Comparison of ENCODE assay signal across 9 cellular contexts in genomic region chr10:84177541-84178386, GRCh38. TPM values are rescaled to one million over a fixed set of nuclear protein-coding genes. Genes with fewer than 3 reads are reported as not detected.
DNase-seq lines count a peak whose midpoint lies in the region; ATAC-seq lines count a peak whose summit lies in the region.
"Had no signal": no experiment of that assay in that cellular context is flagged by ENCODE, and none has a peak within 500 bp of the region (broad histone marks: within the 10 kb centered on the region; RNA-seq: fewer than 3 reads in every experiment).

No MANE protein-coding gene starts in this region.

- H4K8ac ChIP-seq in mesendoderm (ENCODE audit: low read depth, low read length), result no peak overlapping the region

- no peak overlapping the region for H4K5ac ChIP-seq in mesendoderm (ENCODE audit: low read length)

- H2AK5ac ChIP-seq in mesendoderm (ENCODE audit: low read length), result no peak overlapping the region

- no peaks in the 10 kb centered on the region for H3K27me3 ChIP-seq in mesendoderm (ENCODE audit: insufficient read depth, low read length, poor library complexity)

- no peaks in the 10 kb centered on the region for H3K79me1 ChIP-seq in mesendoderm (ENCODE audit: low read length)

- H3K4me3 ChIP-seq in skin epidermis (no peak overlapping the region), mesendoderm (ENCODE audit: low read length) (no peak overlapping the region)

- H3K4ac ChIP-seq in mesendoderm (ENCODE audit: low read depth, low read length), result no peak overlapping the region

- H3K36me3 ChIP-seq in mesendoderm (ENCODE audit: control insufficient read depth, insufficient read depth, low read length), result no peaks in the 10 kb centered on the region

- no peak overlapping the region for H3K18ac ChIP-seq in mesendoderm (ENCODE audit: low read length)

- H3K27ac ChIP-seq in skin epidermis, result peak overlapping the region in 18 of 21 experiments; percentile 6 to 88 (median 61)
- H3K27ac ChIP-seq in mesendoderm (ENCODE audit: low read depth, low read length), result no peak overlapping the region
- H3K27ac ChIP-seq: 22Rv1 had no signal

- no peak overlapping the region for H2BK120ac ChIP-seq in mesendoderm (ENCODE audit: low read depth, low read length)

- no peak overlapping the region for H2BK15ac ChIP-seq in mesendoderm (replicated peaks; ENCODE audit: low read depth)

- peak; percentile 56 for ATAC-seq in HG03064 (IDR thresholded peaks at IDR 0.05; ENCODE audit: low read depth, unreplicated experiment)

- H3K56ac ChIP-seq in mesendoderm (ENCODE audit: low read length), result no peak overlapping the region

- 100% methylated on average over 2 of the region's 11 CpGs for WGBS in mesendoderm (ENCODE audit: extremely low coverage, insufficient coverage, low lambda C conversion rate)

- H3K4me2 ChIP-seq in mesendoderm (ENCODE audit: low read length), result no peak overlapping the region

- DNase-seq in DMS 273 (lab: John Stamatoyannopoulos, UW; ENCODE audit: unreplicated experiment) (peak; percentile 17), DMS 273 treated with DMSO at 0.1 percent for 48 hours (lab: John Stamatoyannopoulos, UW) (no peak), activated gamma-delta T cell treated with Interleukin-2 at 50 U/mL for 16 hours (peak; percentile 76), middle frontal gyrus (ENCODE audit: extremely low spot score, low spot score) (no peak), mesendoderm (no peak), COLO668 (lab: John Stamatoyannopoulos, UW; ENCODE audit: unreplicated experiment) (no peak)

- no peak overlapping the region for H2BK5ac ChIP-seq in mesendoderm (ENCODE audit: low read length)

- H3K23ac ChIP-seq in mesendoderm (ENCODE audit: low read length), result no peak overlapping the region

- H3K79me2 ChIP-seq in mesendoderm (ENCODE audit: control insufficient read depth, insufficient read depth, low read length), result no peaks in the 10 kb centered on the region

- no peak overlapping the region for H3K9ac ChIP-seq in mesendoderm (ENCODE audit: low read length)

- H3K4me1 ChIP-seq in mesendoderm (ENCODE audit: control insufficient read depth, low read depth, low read length), result no peaks in the 10 kb centered on the region

RNA-seq across cellular contexts. Expression of gene GPR15LG, which starts 4.2 kb away (rescaled TPM):
- not detected for polyA plus RNA-seq in mesendoderm (2013, experiment 1 of 2)
- not detected for polyA plus RNA-seq in mesendoderm (2013, experiment 2 of 2)

RNA-seq across cellular contexts. Expression of gene CDHR1, which starts 16.6 kb away (rescaled TPM):
- polyA plus RNA-seq in mesendoderm (2013, experiment 1 of 2), result 6.2 TPM
- polyA plus RNA-seq in mesendoderm (2013, experiment 2 of 2), result 5.9 TPM

RNA-seq across cellular contexts. Expression of gene GHITM, which starts 38.5 kb away (rescaled TPM):
- polyA plus RNA-seq in mesendoderm (2013, experiment 1 of 2), result 77.3 TPM
- polyA plus RNA-seq in mesendoderm (2013, experiment 2 of 2), result 76.6 TPM

RNA-seq across cellular contexts. Expression of gene LRIT2, which starts 47.6 kb away (rescaled TPM):
- polyA plus RNA-seq in mesendoderm (2013, experiment 1 of 2), result not detected
- polyA plus RNA-seq in mesendoderm (2013, experiment 2 of 2), result not detected

Comparison
In these comparisons a context has a peak if more than half of its experiments do, and no peak if none do; other contexts are left out.
1. DNase-seq: peak in DMS 273 (single experiment) and activated gamma-delta T cell treated with Interleukin-2 at 50 U/mL for 16 hours (single experiment); none in DMS 273 treated with DMSO at 0.1 percent for 48 hours (single experiment), middle frontal gyrus (single experiment), mesendoderm (single experiment) and COLO668 (single experiment).